8 cellular contexts compared by ENCODE assay signal in genomic region chr19:13100031-13100588, GRCh38. TPM values are rescaled to one million over a fixed set of nuclear protein-coding genes. Genes with fewer than 3 reads are reported as not detected.
DNase-seq lines count a peak whose midpoint lies in the region; ATAC-seq, FAIRE-seq and TF ChIP-seq lines count a peak whose summit lies in the region.

No MANE protein-coding gene starts in this region.

- H3K27ac Mint-ChIP-seq in T-helper 17 cell, result peak overlapping the region; percentile 88

- peak overlapping the region; percentile 71 to 89 (median 84) for H3K27ac ChIP-seq in gastrocnemius medialis

- in situ Hi-C loops in gastrocnemius medialis (cut with MboI; ENCODE audit: low sequenced_read_pairs in 4 of 4), result loop anchor here in 1 of 4 donors (25.0 kb wide), 1 partner anchor 162 kb away; no protein-coding TSS in a partner anchor

- peak overlapping the region; percentile 86 for H3K4me3 Mint-ChIP-seq in T-helper 17 cell

- TF ChIP-seq CTCF in bronchial epithelial cell (IDR thresholded peaks at IDR 0.05; ENCODE audit: insufficient read depth, low read length, severe bottlenecking) (no peak), gastrocnemius medialis (IDR thresholded peaks at IDR 0.05 in 4 of 5, conservative IDR thresholded peaks at IDR 0.05 in 1 of 5) (no peak)

- FAIRE-seq in GM12892 (lab: Jason Lieb, UNC), result peak; percentile 99
- FAIRE-seq in bronchial epithelial cell (lab: Jason Lieb, UNC), result peak; percentile 92

- ATAC-seq in T-helper 17 cell (peak; percentile 27), gastrocnemius medialis (no peak), HG03039 (IDR thresholded peaks at IDR 0.05; ENCODE audit: unreplicated experiment) (no peak)

- peak; percentile 66 for DNase-seq in GM12892 (ENCODE audit: insufficient read length)
- DNase-seq in T-helper 17 cell, result no peak
- no peak for DNase-seq in bronchial epithelial cell (ENCODE audit: low read depth)
- DNase-seq in gastrocnemius medialis, result no peak
- DNase-seq in germinal center (ENCODE audit: low spot score), result no peak
- DNase-seq in NCI-H1105 (lab: John Stamatoyannopoulos, UW), result no peak
- DNase-seq in retina, result no peak

- H3K27me3 Mint-ChIP-seq in T-helper 17 cell, result peaks cover 7% of the 10 kb centered on the region

- H3K36me3 Mint-ChIP-seq in T-helper 17 cell (ENCODE audit: low read depth), result peaks cover 2% of the 10 kb centered on the region

- H3K27me3 ChIP-seq in bronchial epithelial cell (ENCODE audit: control insufficient read depth, insufficient read depth, low read length), result no peaks in the 10 kb centered on the region
- no peaks in the 10 kb centered on the region for H3K27me3 ChIP-seq in gastrocnemius medialis

- H3K4me3 ChIP-seq in bronchial epithelial cell (ENCODE audit: low read depth, low read length), result no peak overlapping the region
- H3K4me3 ChIP-seq in gastrocnemius medialis, result peak overlapping the region in 2 of 4 donors; percentile 17 to 45

- TF ChIP-seq POLR2A in GM12892 (IDR thresholded peaks at IDR 0.05; ENCODE audit: low read depth, low read length), result no peak
- TF ChIP-seq POLR2A in gastrocnemius medialis (IDR thresholded peaks at IDR 0.05), result no peak

- H3K4me1 Mint-ChIP-seq in T-helper 17 cell, result peaks cover 41% of the 10 kb centered on the region

- H3K36me3 ChIP-seq in bronchial epithelial cell (ENCODE audit: control insufficient read depth, insufficient read depth, low read length), result peaks cover 4% of the 10 kb centered on the region
- H3K36me3 ChIP-seq in gastrocnemius medialis, result peaks cover 0 to 4% of the 10 kb centered on the region in 2 donors

- intact Hi-C loops in gastrocnemius medialis (cut with DNase I; ENCODE audit: low total_unique reads), result no loop called here

- peaks cover 12 to 25% of the 10 kb centered on the region in 2 donors for H3K4me1 ChIP-seq in gastrocnemius medialis

- H3K9me3 ChIP-seq in T-helper 17 cell (ENCODE audit: control insufficient read depth, low read length, poor library complexity, severe bottlenecking), result no peaks in the 10 kb centered on the region
- H3K9me3 ChIP-seq in gastrocnemius medialis, result no peaks in the 10 kb centered on the region

RNA-seq across cellular contexts. Expression of gene LYL1, which starts 2.5 kb away (rescaled TPM):
- polyA plus RNA-seq in GM12892 (2012; ENCODE audit: missing spikeins), result 1.2 TPM
- total RNA-seq in T-helper 17 cell (10 to 100 TPM in 1 of 2 donors, 1 to 10 TPM in 1; 6.9 to 17.9 TPM), bronchial epithelial cell (0.51 and 1.3 TPM in 2 replicates), gastrocnemius medialis (1 to 10 TPM; 2.6 to 5.0 (median 3.1) TPM)

RNA-seq across cellular contexts. Expression of gene TRMT1, which starts 16.4 kb away (rescaled TPM):
- 39.1 TPM for polyA plus RNA-seq in GM12892 (2012; ENCODE audit: missing spikeins)
- total RNA-seq in T-helper 17 cell, result 10 to 100 TPM; 60.3 to 72.3 TPM
- 28.0 and 40.5 TPM in 2 replicates for total RNA-seq in bronchial epithelial cell
- total RNA-seq in gastrocnemius medialis, result 10 to 100 TPM; 31.7 to 47.9 (median 45.0) TPM

RNA-seq across cellular contexts. Expression of gene NACC1, which starts 18.0 kb away (rescaled TPM):
- 8.5 TPM for polyA plus RNA-seq in GM12892 (2012; ENCODE audit: missing spikeins)
- total RNA-seq in T-helper 17 cell (10 to 100 TPM; 23.1 to 26.4 TPM), bronchial epithelial cell (20.3 and 46.6 TPM in 2 replicates), gastrocnemius medialis (10 to 100 TPM; 36.3 to 81.3 (median 49.4) TPM)

RNA-seq across cellular contexts. Expression of gene STX10, which starts 50.1 kb away (rescaled TPM):
- 31.0 TPM for polyA plus RNA-seq in GM12892 (2012; ENCODE audit: missing spikeins)
- 10 to 100 TPM; 33.5 TPM for total RNA-seq in T-helper 17 cell
- total RNA-seq in bronchial epithelial cell, result 68.4 and 75.3 TPM in 2 replicates
- 10 to 100 TPM; 16.5 to 40.7 (median 33.4) TPM for total RNA-seq in gastrocnemius medialis

RNA-seq across cellular contexts. Expression of gene IER2, which starts 50.1 kb away (rescaled TPM):
- polyA plus RNA-seq in GM12892 (2012; ENCODE audit: missing spikeins), result 33.5 TPM
- total RNA-seq in T-helper 17 cell (100 to 1,000 TPM; 376 to 523 TPM), bronchial epithelial cell (32.1 and 35.2 TPM in 2 replicates), gastrocnemius medialis (10 to 100 TPM; 15.4 to 19.1 (median 16.7) TPM)
